ENCODE assay signal across 16 cellular contexts in the genomic region with DNA sequence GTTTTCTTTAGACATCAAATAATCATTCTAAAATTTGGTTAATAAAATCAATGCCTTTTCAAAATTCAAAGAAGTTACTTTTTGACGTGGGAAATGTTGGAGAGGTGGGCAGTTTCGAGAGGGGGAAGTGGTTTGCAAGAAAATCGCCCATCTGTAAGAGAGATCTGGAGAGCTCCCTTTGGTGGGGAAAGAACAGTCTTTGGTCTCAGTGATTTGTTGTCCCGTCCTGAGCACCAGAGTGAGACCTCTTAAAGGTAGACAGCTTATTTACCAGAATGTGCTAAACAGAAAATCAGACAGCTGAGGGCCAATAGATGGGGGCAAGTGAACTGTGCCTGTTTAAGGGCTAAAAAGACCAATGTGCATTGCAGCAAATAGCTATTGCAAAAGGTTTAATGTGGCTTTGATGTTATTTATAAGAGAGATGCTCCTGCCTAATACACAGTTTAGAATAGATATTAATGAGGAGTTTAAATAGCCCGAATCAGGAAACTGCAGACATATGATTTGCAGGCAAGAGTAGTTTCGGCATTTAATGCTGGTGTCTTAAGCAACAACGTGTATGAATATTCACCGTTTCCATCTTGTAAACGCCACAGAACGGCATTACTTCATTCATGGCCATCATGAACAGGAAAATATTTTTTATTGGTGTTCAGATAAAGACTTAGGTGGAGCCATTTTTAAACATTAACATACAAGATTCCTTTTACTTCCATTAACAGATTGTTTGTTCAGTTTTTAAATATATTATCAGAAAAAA. TPM values are rescaled to one million over a fixed set of nuclear protein-coding genes. Genes with fewer than 3 reads are reported as not detected.
DNase-seq lines count a peak whose midpoint lies in the region; ATAC-seq and TF ChIP-seq lines count a peak whose summit lies in the region.
"Had no signal": no experiment of that assay in that cellular context is flagged by ENCODE, and none has a peak within 500 bp of the region (broad histone marks: within the 10 kb centered on the region; RNA-seq: fewer than 3 reads in every experiment).

No MANE protein-coding gene starts in this region.

- H3K36me3 Mint-ChIP-seq in activated naive CD4-positive, alpha-beta T cell treated with anti-CD3 and anti-CD28 coated beads, Interleukin-2, amount 50 U/mL, for 24 hours = peaks cover 15% of the 10 kb centered on the region
- H3K36me3 Mint-ChIP-seq in activated T-helper 1 cell treated with anti-CD3 and anti-CD28 coated beads, Interleukin-12 subunit alpha, Interleukin-12 subunit beta, Interleukin-2, Interleukin-4 antibody, amounts not matched to agents 30 ng/mL and 10 ng/mL and 1 ng/mL, durations not matched to agents 14 hours and 24 hours and 36 hours (ENCODE audit: low read depth) = peaks cover 33% of the 10 kb centered on the region
- no peaks in the 10 kb centered on the region for H3K36me3 Mint-ChIP-seq in endothelial cell (ENCODE audit: low read depth, unreplicated experiment)
- H3K36me3 Mint-ChIP-seq in activated CD4-positive, alpha-beta memory T cell treated with anti-CD3 and anti-CD28 coated beads, Interleukin-2, amount 10 ng/mL, durations not matched to agents 7 days and 5 days (ENCODE audit: low read depth) = peaks cover 64% of the 10 kb centered on the region

- 26 to 53% (median 39%) methylated on average over 10 of the region's 10 CpGs for WGBS in stomach, 5 donors

- no peaks in the 10 kb centered on the region for H3K9me3 Mint-ChIP-seq in activated naive CD4-positive, alpha-beta T cell treated with anti-CD3 and anti-CD28 coated beads, Interleukin-2, amount 50 U/mL, for 24 hours
- H3K9me3 Mint-ChIP-seq in activated T-helper 1 cell treated with anti-CD3 and anti-CD28 coated beads, Interleukin-12 subunit alpha, Interleukin-12 subunit beta, Interleukin-2, Interleukin-4 antibody, amounts not matched to agents 30 ng/mL and 10 ng/mL and 1 ng/mL, durations not matched to agents 14 hours and 24 hours and 36 hours = no peaks in the 10 kb centered on the region
- no peaks in the 10 kb centered on the region for H3K9me3 Mint-ChIP-seq in endothelial cell (ENCODE audit: unreplicated experiment)
- no peaks in the 10 kb centered on the region for H3K9me3 Mint-ChIP-seq in activated CD4-positive, alpha-beta memory T cell treated with anti-CD3 and anti-CD28 coated beads, Interleukin-2, amount 10 ng/mL, durations not matched to agents 7 days and 5 days
- H3K9me3 Mint-ChIP-seq: T-helper 2 cell treated with Interferon-gamma antibody and Interleukin-4, amounts not matched to agents 5 μg/mL and 100 μg/mL, for 36 hours had no signal

- TF ChIP-seq POLR2A in stomach (IDR thresholded peaks at IDR 0.05) = no peak

- H3K4me3 ChIP-seq in stomach = peak overlapping the region in 1 of 4 donors; percentile 8
- H3K4me3 ChIP-seq: left lung, uterus had no signal

- TF ChIP-seq EP300 in stomach (IDR thresholded peaks at IDR 0.05) = no peak

- H3K4me1 ChIP-seq in stomach = peaks cover 0 to 50% (median 11%) of the 10 kb centered on the region in 4 donors
- H3K4me1 ChIP-seq: uterus had no signal

- intact Hi-C loops in activated T-helper 1 cell treated with anti-CD3 and anti-CD28 coated beads, Interleukin-12 subunit alpha, Interleukin-12 subunit beta, Interleukin-2, Interleukin-4 antibody, amounts not matched to agents 30 ng/mL and 10 ng/mL and 1 ng/mL, durations not matched to agents 14 hours and 24 hours and 36 hours (cut with micrococcal nuclease) = loop anchor here (2.0 kb wide), 1 partner anchor 16 kb away; no protein-coding TSS in a partner anchor
- intact Hi-C loops in stomach (cut with DNase I; ENCODE audit: low total_unique reads) = no loop called here

- no peak overlapping the region for H3K4me3 Mint-ChIP-seq in activated naive CD4-positive, alpha-beta T cell treated with anti-CD3 and anti-CD28 coated beads, Interleukin-2, amount 50 U/mL, for 24 hours
- no peak overlapping the region for H3K4me3 Mint-ChIP-seq in activated T-helper 1 cell treated with anti-CD3 and anti-CD28 coated beads, Interleukin-12 subunit alpha, Interleukin-12 subunit beta, Interleukin-2, Interleukin-4 antibody, amounts not matched to agents 30 ng/mL and 10 ng/mL and 1 ng/mL, durations not matched to agents 14 hours and 24 hours and 36 hours
- H3K4me3 Mint-ChIP-seq in endothelial cell (ENCODE audit: unreplicated experiment) = no peak overlapping the region
- no peak overlapping the region for H3K4me3 Mint-ChIP-seq in activated CD4-positive, alpha-beta memory T cell treated with anti-CD3 and anti-CD28 coated beads, Interleukin-2, amount 10 ng/mL, durations not matched to agents 7 days and 5 days
- H3K4me3 Mint-ChIP-seq: T-helper 2 cell treated with Interferon-gamma antibody and Interleukin-4, amounts not matched to agents 5 μg/mL and 100 μg/mL, for 36 hours had no signal

- no peaks in the 10 kb centered on the region for H3K27me3 Mint-ChIP-seq in activated naive CD4-positive, alpha-beta T cell treated with anti-CD3 and anti-CD28 coated beads, Interleukin-2, amount 50 U/mL, for 24 hours
- H3K27me3 Mint-ChIP-seq in activated T-helper 1 cell treated with anti-CD3 and anti-CD28 coated beads, Interleukin-12 subunit alpha, Interleukin-12 subunit beta, Interleukin-2, Interleukin-4 antibody, amounts not matched to agents 30 ng/mL and 10 ng/mL and 1 ng/mL, durations not matched to agents 14 hours and 24 hours and 36 hours (ENCODE audit: insufficient read depth) = no peaks in the 10 kb centered on the region
- H3K27me3 Mint-ChIP-seq in endothelial cell (ENCODE audit: unreplicated experiment) = no peaks in the 10 kb centered on the region
- no peaks in the 10 kb centered on the region for H3K27me3 Mint-ChIP-seq in activated CD4-positive, alpha-beta memory T cell treated with anti-CD3 and anti-CD28 coated beads, Interleukin-2, amount 10 ng/mL, durations not matched to agents 7 days and 5 days

- H3K36me3 ChIP-seq in stomach = no peaks in the 10 kb centered on the region
- H3K36me3 ChIP-seq: left lung, uterus had no signal

- H3K4me1 Mint-ChIP-seq in activated naive CD4-positive, alpha-beta T cell treated with anti-CD3 and anti-CD28 coated beads, Interleukin-2, amount 50 U/mL, for 24 hours = peaks cover 95% of the 10 kb centered on the region
- peaks cover 83% of the 10 kb centered on the region for H3K4me1 Mint-ChIP-seq in activated T-helper 1 cell treated with anti-CD3 and anti-CD28 coated beads, Interleukin-12 subunit alpha, Interleukin-12 subunit beta, Interleukin-2, Interleukin-4 antibody, amounts not matched to agents 30 ng/mL and 10 ng/mL and 1 ng/mL, durations not matched to agents 14 hours and 24 hours and 36 hours (ENCODE audit: low read depth)
- no peaks in the 10 kb centered on the region for H3K4me1 Mint-ChIP-seq in endothelial cell (ENCODE audit: unreplicated experiment)
- H3K4me1 Mint-ChIP-seq in activated CD4-positive, alpha-beta memory T cell treated with anti-CD3 and anti-CD28 coated beads, Interleukin-2, amount 10 ng/mL, durations not matched to agents 7 days and 5 days = peaks cover 54% of the 10 kb centered on the region

- POLR2A ChIA-PET in activated CD4-positive, alpha-beta memory T cell treated with anti-CD3 and anti-CD28 coated beads, Interleukin-2, amount 10 ng/mL, durations not matched to agents 7 days and 5 days (lab: Charles Lee) = interaction anchor here (1.0 to 1.8 kb wide), 2 partner anchors 29 to 30 kb away, joined by 3 to 6 read pairs; a partner anchor contains a TSS

- TF ChIP-seq CTCF in stomach (IDR thresholded peaks at IDR 0.05) (no peak), endothelial cell (IDR thresholded peaks at IDR 0.05; ENCODE audit: unreplicated experiment) (no peak)

- H3K9me3 ChIP-seq in stomach = no peaks in the 10 kb centered on the region
- H3K9me3 ChIP-seq: left lung, uterus had no signal

- peak; percentile 42 for ATAC-seq in HG02870 (IDR thresholded peaks at IDR 0.05; ENCODE audit: unreplicated experiment)
- ATAC-seq in GM18519 (IDR thresholded peaks at IDR 0.05; ENCODE audit: low FRiP score, unreplicated experiment) = no peak
- ATAC-seq: left lung, Panc1 had no signal

- CTCF ChIA-PET in activated CD4-positive, alpha-beta memory T cell treated with anti-CD3 and anti-CD28 coated beads, Interleukin-2, amount 10 ng/mL, durations not matched to agents 7 days and 5 days (lab: Charles Lee) = interaction anchor here (3.7 kb wide), 1 partner anchor 47 kb away, joined by 18 read pairs; no protein-coding TSS in a partner anchor

- peak overlapping the region; percentile 96 for H3K27ac Mint-ChIP-seq in activated naive CD4-positive, alpha-beta T cell treated with anti-CD3 and anti-CD28 coated beads, Interleukin-2, amount 50 U/mL, for 24 hours
- H3K27ac Mint-ChIP-seq in activated T-helper 1 cell treated with anti-CD3 and anti-CD28 coated beads, Interleukin-12 subunit alpha, Interleukin-12 subunit beta, Interleukin-2, Interleukin-4 antibody, amounts not matched to agents 30 ng/mL and 10 ng/mL and 1 ng/mL, durations not matched to agents 14 hours and 24 hours and 36 hours = peak overlapping the region; percentile 31
- H3K27ac Mint-ChIP-seq in endothelial cell (ENCODE audit: unreplicated experiment) = no peak overlapping the region
- no peak overlapping the region for H3K27ac Mint-ChIP-seq in activated CD4-positive, alpha-beta memory T cell treated with anti-CD3 and anti-CD28 coated beads, Interleukin-2, amount 10 ng/mL, durations not matched to agents 7 days and 5 days
- H3K27ac Mint-ChIP-seq: T-helper 2 cell treated with Interferon-gamma antibody and Interleukin-4, amounts not matched to agents 5 μg/mL and 100 μg/mL, for 36 hours had no signal

- H3K27me3 ChIP-seq in stomach = peaks cover 0 to 5% (median 0%) of the 10 kb centered on the region in 3 donors
- H3K27me3 ChIP-seq: left lung, uterus had no signal

- H3K27ac ChIP-seq in stomach = no peak overlapping the region
- H3K27ac ChIP-seq: KMS-11, uterus had no signal

- DNase-seq in activated naive CD4-positive, alpha-beta T cell (lab: John Stamatoyannopoulos, UW) = no peak
- no peak for DNase-seq in activated T-helper 1 cell treated with anti-CD3 and anti-CD28 coated beads, Interleukin-12 subunit alpha, Interleukin-12 subunit beta, Interleukin-2, Interleukin-4 antibody, amounts not matched to agents 30 ng/mL and 10 ng/mL and 1 ng/mL, durations not matched to agents 14 hours and 24 hours and 36 hours (ENCODE audit: low spot score)
- DNase-seq in stomach (no peak), endothelial cell (ENCODE audit: low spot score) (no peak)
- no peak for DNase-seq in activated CD4-positive, alpha-beta memory T cell treated with anti-CD3 and anti-CD28 coated beads, Interleukin-2, amount 10 ng/mL, durations not matched to agents 7 days and 5 days
- DNase-seq: glutamatergic neuron, GOT3, left lung, NCI-H2171, uterus had no signal

RNA-seq across cellular contexts. Expression of a gene that starts 29.5 kb away (rescaled TPM):
- total RNA-seq in activated T-helper 1 cell treated with anti-CD3 and anti-CD28 coated beads, Interleukin-12 subunit alpha, Interleukin-12 subunit beta, Interleukin-2, Interleukin-4 antibody, amounts not matched to agents 30 ng/mL and 10 ng/mL and 1 ng/mL, durations not matched to agents 14 hours and 24 hours and 36 hours = 64.3 and 65.3 TPM in 2 replicates
- total RNA-seq in stomach (10 to 100 TPM in 2 of 5 donors, 1 to 10 TPM in 2, not detected in 1; 5.8 to 66.3 (median 25.9) TPM), endothelial cell (ENCODE audit: unreplicated experiment) (not detected)
- polyA plus RNA-seq in stomach = 10 to 100 TPM in 1 of 3 donors, 1 to 10 TPM in 2; 1.8 to 11.9 (median 3.8) TPM
- 100 to 1,000 TPM; 167 TPM for total RNA-seq in activated CD4-positive, alpha-beta memory T cell treated with anti-CD3 and anti-CD28 coated beads, Interleukin-2, amount 10 ng/mL, durations not matched to agents 7 days and 5 days

Comparison
In these comparisons a context has a peak if more than half of its experiments do, and no peak if none do; other contexts are left out.
1. H3K27ac Mint-ChIP-seq: peak in activated naive CD4-positive, alpha-beta T cell treated with anti-CD3 and anti-CD28 coated beads, Interleukin-2, amount 50 U/mL, for 24 hours (single experiment) and activated T-helper 1 cell treated with anti-CD3 and anti-CD28 coated beads, Interleukin-12 subunit alpha, Interleukin-12 subunit beta, Interleukin-2, Interleukin-4 antibody, amounts not matched to agents 30 ng/mL and 10 ng/mL and 1 ng/mL, durations not matched to agents 14 hours and 24 hours and 36 hours (single experiment); none in endothelial cell (single experiment) and activated CD4-positive, alpha-beta memory T cell treated with anti-CD3 and anti-CD28 coated beads, Interleukin-2, amount 10 ng/mL, durations not matched to agents 7 days and 5 days (single experiment).